8 cellular contexts compared by ENCODE assay signal in the genomic region with DNA sequence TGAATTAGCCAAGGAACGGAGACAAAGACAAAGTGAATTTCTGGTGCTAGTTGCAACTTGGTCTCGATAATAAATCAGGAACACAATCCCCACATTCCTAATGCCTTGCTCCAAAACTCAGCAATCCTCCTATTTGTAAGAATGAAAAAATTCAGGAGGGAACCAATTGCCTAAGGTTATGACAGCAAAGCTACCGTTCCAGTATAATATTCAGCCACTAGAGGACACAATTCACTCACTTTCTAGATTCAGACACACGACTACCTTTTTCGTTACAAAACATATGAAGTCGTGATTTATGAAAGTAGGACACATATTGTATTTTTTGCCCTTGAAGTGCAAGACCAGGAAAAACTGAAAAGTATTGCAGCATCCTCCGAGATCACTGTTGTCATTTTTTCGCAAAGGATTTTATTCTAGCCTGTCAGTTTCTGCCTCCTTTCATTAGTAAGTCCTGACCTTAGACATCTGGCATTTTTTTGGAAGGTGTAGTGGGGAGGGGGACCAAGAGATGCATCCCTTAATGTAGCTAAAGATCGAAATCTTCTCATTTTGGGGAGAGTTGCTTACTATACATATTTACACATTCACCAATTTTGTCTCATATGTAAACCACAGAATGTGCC.
A peak's percentile ranks its signal among the peaks of the same experiment; 100 is the strongest.
DNase-seq lines count a peak whose midpoint lies in the region; ATAC-seq and TF ChIP-seq lines count a peak whose summit lies in the region.

No MANE protein-coding gene starts in this region.

- H4K91ac ChIP-seq in trophoblast cell (ENCODE audit: low read depth, low read length), result no peak overlapping the region

- H3K27me3 ChIP-seq in BJ (ENCODE audit: control insufficient read depth, insufficient read depth, low read length) (no peaks in the 10 kb centered on the region; the same call in 1 of the 2 replicates), trophoblast cell (ENCODE audit: insufficient read depth, low read length) (no peaks in the 10 kb centered on the region)

- H3K4me3 ChIP-seq in BJ (ENCODE audit: low read depth, low read length), result no peak overlapping the region
- no peak overlapping the region for H3K4me3 ChIP-seq in HFF-Myc (replicated peaks; ENCODE audit: low read depth, low read length)
- H3K4me3 ChIP-seq in SK-N-MC, result no peak overlapping the region
- H3K4me3 ChIP-seq in trophoblast cell (ENCODE audit: low read depth, low read length), result no peak overlapping the region

- no peak overlapping the region for H2BK5ac ChIP-seq in trophoblast cell (ENCODE audit: low read depth, low read length, poor library complexity)

- ATAC-seq in HG03108 (IDR thresholded peaks at IDR 0.05; ENCODE audit: unreplicated experiment) (no peak), HG03521 (IDR thresholded peaks at IDR 0.05; ENCODE audit: unreplicated experiment) (no peak)

- H3K79me1 ChIP-seq in trophoblast cell (ENCODE audit: low read length), result peaks cover 5% of the 10 kb centered on the region

- no peaks in the 10 kb centered on the region for H3K79me2 ChIP-seq in trophoblast cell (ENCODE audit: control insufficient read depth, insufficient read depth, low read length, poor library complexity)

- no peak overlapping the region for H3K18ac ChIP-seq in trophoblast cell (ENCODE audit: low read length)

- H2BK12ac ChIP-seq in trophoblast cell (ENCODE audit: low read length), result no peak overlapping the region

- peaks cover 3 to 4% of the 10 kb centered on the region in 2 experiments for H3K4me1 ChIP-seq in trophoblast cell (ENCODE audit: control insufficient read depth in 1 of 2, insufficient read depth in 2 of 2, low read length in 2 of 2)

- H2AK5ac ChIP-seq in trophoblast cell (ENCODE audit: low read length), result no peak overlapping the region

- H3K14ac ChIP-seq in trophoblast cell (ENCODE audit: low read length), result no peak overlapping the region

- no peak overlapping the region for H4K12ac ChIP-seq in trophoblast cell (ENCODE audit: low read depth, low read length)

- no CpG with 5 or more reads among the region's 9 CpGs for WGBS in trophoblast cell (ENCODE audit: extremely low coverage, insufficient coverage, insufficient read length)

- H3K4ac ChIP-seq in trophoblast cell (ENCODE audit: low read depth, low read length), result no peak overlapping the region

- CTCF ChIA-PET in BJ (lab: Yijun Ruan, JAX), result interaction anchor here (0.5 to 4.0 kb wide), 4 partner anchors 12 to 662 kb away, joined by 3 to 12 read pairs (median 3); no protein-coding TSS in a partner anchor

- no peak overlapping the region for H3K27ac ChIP-seq in SK-N-MC
- no peak overlapping the region for H3K27ac ChIP-seq in trophoblast cell (ENCODE audit: low read depth, low read length)

- H2AFZ ChIP-seq in trophoblast cell (ENCODE audit: insufficient read depth, low read length, poor library complexity), result no peak overlapping the region

- H3K4me2 ChIP-seq in trophoblast cell (ENCODE audit: low read length), result no peak overlapping the region

- H3K9me3 ChIP-seq in SK-N-MC (ENCODE audit: low read depth, low read length), result no peaks in the 10 kb centered on the region
- H3K9me3 ChIP-seq in trophoblast cell (ENCODE audit: insufficient read depth, low read depth, low read length), result no peaks in the 10 kb centered on the region

- no peaks in the 10 kb centered on the region for H3K36me3 ChIP-seq in BJ (ENCODE audit: control insufficient read depth, insufficient read depth, low read length)
- no peaks in the 10 kb centered on the region for H3K36me3 ChIP-seq in SK-N-MC (ENCODE audit: insufficient read depth, low read length)
- no peaks in the 10 kb centered on the region for H3K36me3 ChIP-seq in trophoblast cell (ENCODE audit: control insufficient read depth in 1 of 2, insufficient read depth in 2 of 2, low read length in 2 of 2)

- POLR2A ChIA-PET in BJ (lab: Charles Lee), result no interaction called here

- no peak overlapping the region for H2BK120ac ChIP-seq in trophoblast cell (ENCODE audit: insufficient read depth, low read length, poor library complexity)

- no peak overlapping the region for H3K23ac ChIP-seq in trophoblast cell (ENCODE audit: low read length)

- no peak for DNase-seq in BJ (ENCODE audit: low read depth)
- DNase-seq in HFF-Myc (ENCODE audit: extremely low read depth, low read depth), result peak; percentile 1
- peak; percentile 18 for DNase-seq in SK-N-MC (ENCODE audit: low read depth, low spot score)
- peak; percentile 6 for DNase-seq in fibroblast of the conjunctiva (ENCODE audit: low read depth)
- peak; percentile 3 to 83 for DNase-seq in trophoblast cell
- no peak for DNase-seq in mesenteric fat pad (ENCODE audit: low spot score)

- peak; percentile 61 for TF ChIP-seq CTCF in BJ (IDR thresholded peaks at IDR 0.05; ENCODE audit: insufficient read depth, low read depth, low read length)
- TF ChIP-seq CTCF in HFF-Myc (IDR thresholded peaks at IDR 0.05; ENCODE audit: low read depth, low read length, missing control alignments), result peak; percentile 42

- H4K8ac ChIP-seq in trophoblast cell (ENCODE audit: low read depth, low read length), result no peak overlapping the region

- no peak overlapping the region for H3K9ac ChIP-seq in SK-N-MC (ENCODE audit: insufficient read length)
- no peak overlapping the region for H3K9ac ChIP-seq in trophoblast cell (ENCODE audit: low read length)

Comparison
In these comparisons a context has a peak if more than half of its experiments do, and no peak if none do; other contexts are left out.
1. DNase-seq: peak in HFF-Myc (single experiment), SK-N-MC (single experiment), fibroblast of the conjunctiva (single experiment) and trophoblast cell (2 of 2); none in BJ (single experiment) and mesenteric fat pad (single experiment).